In the genomic region with DNA sequence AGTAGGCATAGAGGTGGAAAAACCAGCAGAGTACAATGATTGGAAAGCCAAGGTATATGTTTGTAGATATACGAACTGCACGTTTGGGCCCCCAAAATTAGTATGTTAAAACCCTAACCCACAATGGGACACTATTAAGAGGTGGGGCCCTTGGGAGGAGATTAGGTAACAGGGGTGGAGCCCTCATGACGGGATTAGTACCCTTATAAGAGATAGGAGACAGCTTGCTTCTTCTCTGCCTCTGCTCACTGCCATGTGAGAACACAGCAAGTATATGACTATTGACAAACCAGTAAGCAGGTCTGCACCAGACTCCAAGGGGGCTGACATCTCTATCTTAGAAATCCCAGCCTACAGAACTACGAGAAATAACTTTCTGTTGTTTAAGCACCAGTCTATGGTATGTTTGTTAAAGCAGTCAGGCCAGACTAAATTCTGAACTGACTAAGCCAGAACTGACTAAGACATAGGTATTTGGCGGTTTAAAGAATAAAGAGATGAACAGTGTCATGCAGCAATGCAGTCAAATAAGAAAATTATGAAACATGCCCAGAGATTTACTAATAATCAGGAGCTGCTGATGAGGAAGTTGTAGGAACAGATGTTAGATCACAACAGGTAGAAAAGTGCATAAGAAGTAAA, we compare ENCODE assay signal across 22 cellular contexts.
DNase-seq lines count a peak whose midpoint lies in the region; ATAC-seq, FAIRE-seq and TF ChIP-seq lines count a peak whose summit lies in the region.
"Had no signal": no experiment of that assay in that cellular context is flagged by ENCODE, and none has a peak within 500 bp of the region (broad histone marks: within the 10 kb centered on the region; RNA-seq: fewer than 3 reads in every experiment).

No MANE protein-coding gene starts in this region.

- no peak for TF ChIP-seq RAD21 in K562 (CRISPR knock-in tag; conservative IDR thresholded peaks at IDR 0.05 in 1 of 2, IDR thresholded peaks at IDR 0.05 in 1 of 2)

- no peaks in the 10 kb centered on the region for H3K9me1 ChIP-seq in K562 (ENCODE audit: control insufficient read depth, insufficient read depth, low read length)

- BruUV-seq in K562 (replicated peaks; lab: Mats Ljungman, UMichigan): no TSS peak

- intact Hi-C loops in K562 (cut with micrococcal nuclease): no loop called here

- POLR2A ChIA-PET in AG04450 (lab: Yijun Ruan, JAX): no interaction called here
- POLR2A ChIA-PET in K562 (lab: Yijun Ruan, JAX): no interaction called here

- CTCF ChIA-PET in AG04450 (lab: Charles Lee) (interaction anchor here (0.5 to 0.6 kb wide), 2 partner anchors 10 to 82 kb away, joined by 3 to 4 read pairs; no protein-coding TSS in a partner anchor), K562 (lab: Yijun Ruan, JAX; ENCODE audit: low intra/inter-chr PET ratio) (no interaction called here)

- no peaks in the 10 kb centered on the region for H3K79me2 ChIP-seq in K562 (ENCODE audit: control insufficient read depth, insufficient read depth, low read length)
- H3K79me2 ChIP-seq in neural progenitor cell (ENCODE audit: low read depth): no peaks in the 10 kb centered on the region
- H3K79me2 ChIP-seq: hepatocyte had no signal

- TF ChIP-seq CTCF in AG04450 (IDR thresholded peaks at IDR 0.05; ENCODE audit: low read depth, low read length) (no peak), K562 (IDR thresholded peaks at IDR 0.05 in 2 of 3, conservative IDR thresholded peaks at IDR 0.05 in 1 of 3; ENCODE audit: insufficient read depth in 2 of 3, low read depth in 1 of 3, low read length in 3 of 3) (no peak), foreskin fibroblast (IDR thresholded peaks at IDR 0.05; ENCODE audit: low read depth, low read length) (no peak), neural progenitor cell (IDR thresholded peaks at IDR 0.05) (no peak), type B pancreatic cell (conservative IDR thresholded peaks at IDR 0.05) (no peak)

- TF ChIP-seq POLR2A in K562 (conservative IDR thresholded peaks at IDR 0.05): no peak

- H3K4me2 ChIP-seq in K562 (ENCODE audit: insufficient read depth, low read length) (no peak overlapping the region), neural progenitor cell (no peak overlapping the region)
- H3K4me2 ChIP-seq: hepatocyte had no signal

- peak; percentile 55 for ATAC-seq in K562
- ATAC-seq: activated CD4-positive, CD25-positive, alpha-beta regulatory T cell treated with anti-CD3 and anti-CD28 coated beads, Interleukin-2, amount 50 U/mL, for 24 hours; CD8-positive, alpha-beta T cell had no signal

- H3F3A ChIP-seq in neural progenitor cell (ENCODE audit: low read depth): no peaks in the 10 kb centered on the region

- in situ Hi-C loops in K562 (cut with MboI): no loop called here

- no peak overlapping the region for H3K4me3 Mint-ChIP-seq in neural progenitor cell
- no peak overlapping the region for H3K4me3 Mint-ChIP-seq in type B pancreatic cell
- H3K4me3 Mint-ChIP-seq: CD8-positive, alpha-beta T cell; mesothelial cell of epicardium had no signal

- no peak for TF ChIP-seq EP300 in K562 (IDR thresholded peaks at IDR 0.05; ENCODE audit: low read length)

- H3K9me3 Mint-ChIP-seq in neural progenitor cell (no peaks in the 10 kb centered on the region), type B pancreatic cell (no peaks in the 10 kb centered on the region)
- H3K9me3 Mint-ChIP-seq: mesothelial cell of epicardium had no signal

- H3K27me3 Mint-ChIP-seq in neural progenitor cell (ENCODE audit: insufficient read depth, low read depth): no peaks in the 10 kb centered on the region
- H3K27me3 Mint-ChIP-seq in type B pancreatic cell: no peaks in the 10 kb centered on the region

- no peak overlapping the region for H2AFZ ChIP-seq in K562 (ENCODE audit: low read depth, low read length)
- H2AFZ ChIP-seq in neural progenitor cell (replicated peaks): no peak overlapping the region
- H2AFZ ChIP-seq: hepatocyte had no signal

- H3K4me1 Mint-ChIP-seq in neural progenitor cell (no peaks in the 10 kb centered on the region), type B pancreatic cell (ENCODE audit: unreplicated experiment) (no peaks in the 10 kb centered on the region)

- no peak for FAIRE-seq in K562 (lab: Jason Lieb, UNC)
- FAIRE-seq: A204.1, HTR-8/SVneo had no signal

- H3K4me1 ChIP-seq in K562 (replicated peaks in 1 of 2; ENCODE audit: control insufficient read depth in 2 of 2, insufficient read depth in 2 of 2, low read length in 2 of 2) (no peaks in the 10 kb centered on the region; a peak in 2 of 5 replicates), neural progenitor cell (no peaks in the 10 kb centered on the region)

- H3K36me3 ChIP-seq in K562 (ENCODE audit: control insufficient read depth, insufficient read depth, low read length) (no peaks in the 10 kb centered on the region), neural progenitor cell (peaks cover 2% of the 10 kb centered on the region)

- H3K27ac Mint-ChIP-seq in neural progenitor cell: no peak overlapping the region
- no peak overlapping the region for H3K27ac Mint-ChIP-seq in type B pancreatic cell
- H3K27ac Mint-ChIP-seq: CD8-positive, alpha-beta T cell; mesothelial cell of epicardium had no signal

- H3K9ac ChIP-seq in K562 (ENCODE audit: insufficient read depth in 1 of 2, low read depth in 2 of 2, low read length in 2 of 2) (no peak overlapping the region), neural progenitor cell (no peak overlapping the region)

- H3K9me3 ChIP-seq in AG04450 (ENCODE audit: control insufficient read depth, insufficient read depth, low read length) (no peaks in the 10 kb centered on the region), K562 (replicated peaks; ENCODE audit: control insufficient read depth, insufficient read depth, low read depth, low read length) (no peaks in the 10 kb centered on the region), neural progenitor cell (ENCODE audit: low read depth) (no peaks in the 10 kb centered on the region)
- H3K9me3 ChIP-seq: stomach had no signal

- H3K27ac ChIP-seq in AG04450 (ENCODE audit: low read depth, low read length) (no peak overlapping the region), K562 (ENCODE audit: extremely low read depth, low read depth, low read length) (no peak overlapping the region), neural progenitor cell (no peak overlapping the region)
- H3K27ac ChIP-seq: hepatocyte, stomach had no signal

- H3K4me3 ChIP-seq in AG04450 (ENCODE audit: low read depth, low read length): no peak overlapping the region
- no peak overlapping the region for H3K4me3 ChIP-seq in K562
- H3K4me3 ChIP-seq in foreskin fibroblast (ENCODE audit: low read depth in 1 of 2, low read length in 2 of 2): no peak overlapping the region
- H3K4me3 ChIP-seq in neural progenitor cell: no peak overlapping the region
- H3K4me3 ChIP-seq: hepatocyte, stomach had no signal

- 55% methylated on average over 5 of the region's 5 CpGs for WGBS in K562 (ENCODE audit: insufficient coverage, low coverage, missing lambda C conversion rate)

- DNase-seq in AG04450 (ENCODE audit: low read depth, low spot score): peak; percentile 34
- peak; percentile 53 for DNase-seq in HPDE6-E6E7 (ENCODE audit: extremely low spot score)
- DNase-seq in K562 (ENCODE audit: extremely low read depth in 1 of 4, low spot score in 3 of 4): no peak
- DNase-seq in foreskin fibroblast: peak; percentile 12 to 52
- no peak for DNase-seq in activated effector memory CD4-positive, alpha-beta T cell treated with anti-CD3 and anti-CD28 coated beads, Interleukin-2, amount 50 U/mL, for 16 hours
- DNase-seq in neural progenitor cell (ENCODE audit: low spot score): no peak
- no peak for DNase-seq in type B pancreatic cell (ENCODE audit: extremely low spot score, unreplicated experiment)
- no peak for DNase-seq in NCI-H1436 (lab: John Stamatoyannopoulos, UW)
- DNase-seq: activated CD8-positive, alpha-beta memory T cell treated with anti-CD3 and anti-CD28 coated beads for 24 hours; amygdala; CD8-positive, alpha-beta T cell; DMS79; erythroblast; NCI-H1694 treated with DMSO at 0.1 percent for 48 hours; NCI-H446; SIG-M5; stomach had no signal

- H3K27me3 ChIP-seq in AG04450 (ENCODE audit: control insufficient read depth, insufficient read depth, low read length) (no peaks in the 10 kb centered on the region), K562 (ENCODE audit: control insufficient read depth in 2 of 2, insufficient read depth in 2 of 2, low read length in 2 of 2) (no peaks in the 10 kb centered on the region), neural progenitor cell (no peaks in the 10 kb centered on the region)
- H3K27me3 ChIP-seq: hepatocyte, stomach had no signal

- H3K36me3 Mint-ChIP-seq in neural progenitor cell (peaks cover 7% of the 10 kb centered on the region), type B pancreatic cell (peaks cover 17% of the 10 kb centered on the region)

- no peaks in the 10 kb centered on the region for H4K20me1 ChIP-seq in K562 (replicated peaks; ENCODE audit: control insufficient read depth, insufficient read depth, low read length)
- no peaks in the 10 kb centered on the region for H4K20me1 ChIP-seq in neural progenitor cell (ENCODE audit: low read depth)

TF ChIP-seq in K562, 482 proteins besides CTCF, POLR2A, EP300 and RAD21:
- TF ChIP-seq POLR2G (IDR thresholded peaks at IDR 0.05; ENCODE audit: low read depth, low read length) (no peak), TRIM24 (IDR thresholded peaks at IDR 0.05) (no peak), TSC22D4 (tag; IDR thresholded peaks at IDR 0.05) (no peak), STAG1 (CRISPR knock-in tag; IDR thresholded peaks at IDR 0.05; ENCODE audit: borderline replicate concordance) (no peak), ZNF785 (CRISPR knock-in tag; IDR thresholded peaks at IDR 0.05) (no peak), NR4A1 (CRISPR knock-in tag; IDR thresholded peaks at IDR 0.05) (no peak), NR4A1 (tag; IDR thresholded peaks at IDR 0.05) (no peak), ELF2 (CRISPR knock-in tag; IDR thresholded peaks at IDR 0.05) (no peak), ZSCAN29 (IDR thresholded peaks at IDR 0.05) (no peak), ZNF76 (CRISPR knock-in tag; IDR thresholded peaks at IDR 0.05; ENCODE audit: borderline replicate concordance) (no peak)

Comparison
In these comparisons a context has a peak if more than half of its experiments do, and no peak if none do; other contexts are left out.
1. DNase-seq: peak in AG04450 (single experiment), HPDE6-E6E7 (single experiment) and foreskin fibroblast (2 of 2); none in K562 (0 of 4), activated effector memory CD4-positive, alpha-beta T cell treated with anti-CD3 and anti-CD28 coated beads, Interleukin-2, amount 50 U/mL, for 16 hours (single experiment), neural progenitor cell (single experiment), type B pancreatic cell (single experiment) and NCI-H1436 (single experiment).